ENCODE assay signal across 1 cellular context in the genomic region with DNA sequence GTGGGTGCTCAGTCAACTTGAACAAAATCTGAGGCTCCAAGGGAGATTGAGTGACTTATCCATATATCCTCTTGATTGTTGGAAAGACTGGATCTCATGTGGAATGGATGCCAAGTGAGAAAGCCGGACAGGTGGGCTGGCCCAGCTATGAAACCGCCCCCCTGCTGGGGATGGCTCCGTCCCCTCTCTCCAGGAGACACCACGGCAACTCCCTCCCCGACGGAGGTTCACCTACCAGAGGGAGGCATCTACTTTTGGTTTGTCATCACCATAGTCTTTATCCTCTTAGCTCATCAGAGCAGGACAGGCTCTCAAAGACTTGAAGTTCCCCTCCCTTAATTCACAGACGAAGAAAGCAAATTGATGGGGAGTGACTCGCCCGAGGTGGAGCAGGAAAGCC.
TF ChIP-seq lines count a peak whose summit lies in the region.

No MANE protein-coding gene starts in this region.

TF ChIP-seq in H1, 55 proteins besides CTCF, POLR2A, EP300 and RAD21:
- TF ChIP-seq RFX5 (IDR thresholded peaks at IDR 0.05; ENCODE audit: borderline replicate concordance, low read depth, low read length): no peak
